In the genomic region with DNA sequence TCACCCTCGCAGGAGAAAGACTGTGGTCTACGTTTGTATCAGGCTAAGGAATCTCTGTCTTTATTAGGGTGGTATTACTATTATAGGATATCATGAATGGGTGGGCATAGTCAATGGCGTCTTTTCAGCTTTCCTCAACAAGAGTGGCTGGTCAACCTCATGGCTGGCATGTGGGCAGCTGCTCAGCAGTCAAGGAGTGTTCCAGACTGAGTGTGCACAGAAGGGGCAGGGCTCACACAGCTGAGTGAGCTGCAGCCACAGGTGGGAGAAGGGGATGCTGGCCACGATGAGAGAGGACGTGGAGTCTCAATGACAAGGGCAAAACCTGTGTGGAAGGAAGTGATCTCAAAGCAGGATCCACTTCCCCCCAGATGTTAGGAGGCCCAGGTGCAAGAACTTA, we compare ENCODE assay signal across 19 cellular contexts. TPM values are rescaled to one million over a fixed set of nuclear protein-coding genes. Genes with fewer than 3 reads are reported as not detected.
A peak's percentile ranks its signal among the peaks of the same experiment; 100 is the strongest.
DNase-seq lines count a peak whose midpoint lies in the region; ATAC-seq and TF ChIP-seq lines count a peak whose summit lies in the region.
"Had no signal": no experiment of that assay in that cellular context is flagged by ENCODE, and none has a peak within 500 bp of the region (broad histone marks: within the 10 kb centered on the region; RNA-seq: fewer than 3 reads in every experiment).

No MANE protein-coding gene starts in this region.

- H3K18ac ChIP-seq in H9 (ENCODE audit: insufficient read length, low read depth, low read length) = no peak overlapping the region

- H3K23ac ChIP-seq in H9 (ENCODE audit: insufficient read length, low read depth, low read length) = no peak overlapping the region

- no peak overlapping the region for H4K91ac ChIP-seq in H9 (ENCODE audit: insufficient read length, low read depth, low read length)

- H3K4ac ChIP-seq in H9 (ENCODE audit: low read depth, low read length) = no peak overlapping the region

- no peaks in the 10 kb centered on the region for H3K27me3 Mint-ChIP-seq in activated CD4-positive, alpha-beta T cell treated with anti-CD3 and anti-CD28 coated beads, Interleukin-2, amount 10 ng/mL, durations not matched to agents 7 days and 5 days
- no peaks in the 10 kb centered on the region for H3K27me3 Mint-ChIP-seq in H9 (ENCODE audit: low read depth)
- no peaks in the 10 kb centered on the region for H3K27me3 Mint-ChIP-seq in activated naive CD8-positive, alpha-beta T cell treated with anti-CD3 and anti-CD28 coated beads for 36 hours
- H3K27me3 Mint-ChIP-seq: IgD-negative memory B cell had no signal

- no peaks in the 10 kb centered on the region for H3K23me2 ChIP-seq in H9 (ENCODE audit: insufficient read length, low read depth, low read length, poor library complexity, severe bottlenecking)

- H2BK5ac ChIP-seq in H9 (ENCODE audit: insufficient read length, low read length) = no peak overlapping the region

- H3K27ac Mint-ChIP-seq in activated CD4-positive, alpha-beta T cell treated with anti-CD3 and anti-CD28 coated beads, Interleukin-2, amount 10 ng/mL, durations not matched to agents 7 days and 5 days = peak overlapping the region; percentile 69
- H3K27ac Mint-ChIP-seq in H9 = peak overlapping the region; percentile 65 to 85 (median 71); a peak in 5 of 7 replicates
- H3K27ac Mint-ChIP-seq in activated naive CD8-positive, alpha-beta T cell treated with anti-CD3 and anti-CD28 coated beads for 36 hours = peak overlapping the region; percentile 9
- H3K27ac Mint-ChIP-seq: IgD-negative memory B cell had no signal

- H3K9ac ChIP-seq in H9 (ENCODE audit: extremely low read depth, insufficient read length, low read length) = no peak overlapping the region
- H3K9ac ChIP-seq in neural cell (ENCODE audit: low read length) = no peak overlapping the region

- no peak overlapping the region for H3K56ac ChIP-seq in H9 (ENCODE audit: insufficient read length, low read depth, low read length)

- peaks cover 33% of the 10 kb centered on the region for H3K4me1 Mint-ChIP-seq in activated CD4-positive, alpha-beta T cell treated with anti-CD3 and anti-CD28 coated beads, Interleukin-2, amount 10 ng/mL, durations not matched to agents 7 days and 5 days
- H3K4me1 Mint-ChIP-seq in H9 = peaks cover 31 to 40% of the 10 kb centered on the region in 2 experiments
- H3K4me1 Mint-ChIP-seq in activated naive CD8-positive, alpha-beta T cell treated with anti-CD3 and anti-CD28 coated beads for 36 hours = peaks cover 38% of the 10 kb centered on the region

- H2AFZ ChIP-seq in H9 (ENCODE audit: low read length) (no peak overlapping the region), neural cell (ENCODE audit: low read depth, low read length) (no peak overlapping the region)

- H3K27ac ChIP-seq in H9 (ENCODE audit: insufficient read length, low read depth, low read length) (no peak overlapping the region), neural cell (ENCODE audit: low read length) (peak overlapping the region; percentile 12)
- H3K27ac ChIP-seq: A549, gastroesophageal sphincter had no signal

- H4K20me1 ChIP-seq in H9 (ENCODE audit: control insufficient read depth, insufficient read depth, insufficient read length) (no peaks in the 10 kb centered on the region), neural cell (ENCODE audit: insufficient read depth) (no peaks in the 10 kb centered on the region)

- peaks cover 15% of the 10 kb centered on the region for H3K36me3 Mint-ChIP-seq in activated CD4-positive, alpha-beta T cell treated with anti-CD3 and anti-CD28 coated beads, Interleukin-2, amount 10 ng/mL, durations not matched to agents 7 days and 5 days (ENCODE audit: low read depth)
- peaks cover 15 to 48% (median 27%) of the 10 kb centered on the region in 3 experiments; a peak in 6 of 7 replicates for H3K36me3 Mint-ChIP-seq in H9 (ENCODE audit: insufficient read depth in 1 of 3, low read depth in 3 of 3)
- H3K36me3 Mint-ChIP-seq in activated naive CD8-positive, alpha-beta T cell treated with anti-CD3 and anti-CD28 coated beads for 36 hours = peaks cover 35% of the 10 kb centered on the region

- no peak overlapping the region for H4K5ac ChIP-seq in H9 (ENCODE audit: insufficient read length, low read depth, low read length)

- no peak overlapping the region; the same call in 1 of the 2 replicates for H3K14ac ChIP-seq in H9 (ENCODE audit: insufficient read depth, low read length)

- no peaks in the 10 kb centered on the region for H3K9me3 Mint-ChIP-seq in activated CD4-positive, alpha-beta T cell treated with anti-CD3 and anti-CD28 coated beads, Interleukin-2, amount 10 ng/mL, durations not matched to agents 7 days and 5 days
- H3K9me3 Mint-ChIP-seq in H9 = no peaks in the 10 kb centered on the region
- H3K9me3 Mint-ChIP-seq in activated naive CD8-positive, alpha-beta T cell treated with anti-CD3 and anti-CD28 coated beads for 36 hours = no peaks in the 10 kb centered on the region
- H3K9me3 Mint-ChIP-seq: IgD-negative memory B cell had no signal

- H2BK12ac ChIP-seq in H9 (ENCODE audit: insufficient read length, low read depth, low read length) = no peak overlapping the region

- no peak overlapping the region for H2AK5ac ChIP-seq in H9 (ENCODE audit: insufficient read length, low read length)

- H3K36me3 ChIP-seq in neural cell (ENCODE audit: insufficient read depth, low read length) = peaks cover 4% of the 10 kb centered on the region

- no peak for TF ChIP-seq EP300 in neural cell (conservative IDR thresholded peaks at IDR 0.05; ENCODE audit: poor library complexity, severe bottlenecking)

- no peak overlapping the region for H2BK120ac ChIP-seq in H9 (ENCODE audit: low read depth, low read length, poor library complexity, severe bottlenecking)

- H3K4me3 ChIP-seq in neural cell (ENCODE audit: low read length) = peak overlapping the region; percentile 33
- H3K4me3 ChIP-seq: A549, gastroesophageal sphincter, lung had no signal

- no peak for TF ChIP-seq CTCF in H9 (conservative IDR thresholded peaks at IDR 0.05)
- TF ChIP-seq CTCF in neural cell (IDR thresholded peaks at IDR 0.05; ENCODE audit: poor library complexity, severe bottlenecking) = no peak

- no peak overlapping the region for H2BK20ac ChIP-seq in H9 (ENCODE audit: low read depth, low read length, poor library complexity, severe bottlenecking)

- no peak for TF ChIP-seq RAD21 in neural cell (conservative IDR thresholded peaks at IDR 0.05)

- H3K27me3 ChIP-seq in H9 (ENCODE audit: insufficient read depth, low read length) = no peaks in the 10 kb centered on the region
- no peaks in the 10 kb centered on the region for H3K27me3 ChIP-seq in neural cell (ENCODE audit: insufficient read depth, low read depth, low read length)
- H3K27me3 ChIP-seq: BE2C, gastroesophageal sphincter had no signal

- H3K4me2 ChIP-seq in H9 (ENCODE audit: insufficient read depth, insufficient read length, low read length) (no peak overlapping the region), neural cell (ENCODE audit: low read length) (no peak overlapping the region)
- H3K4me2 ChIP-seq: A549 had no signal

- no peak overlapping the region for H3T11ph ChIP-seq in H9 (ENCODE audit: low read length)

- no peak overlapping the region for H2BK15ac ChIP-seq in H9 (ENCODE audit: low read depth, low read length)

- POLR2A ChIA-PET in activated CD4-positive, alpha-beta T cell treated with anti-CD3 and anti-CD28 coated beads, Interleukin-2, amount 10 ng/mL, durations not matched to agents 7 days and 5 days (lab: Charles Lee) = no interaction called here

- peaks cover 3% of the 10 kb centered on the region for H3K79me1 ChIP-seq in H9 (ENCODE audit: insufficient read depth, low read depth, low read length, poor library complexity, severe bottlenecking)

- H3K9me2 ChIP-seq in neural cell (ENCODE audit: insufficient read depth, low read length) = no peaks in the 10 kb centered on the region

- no peak overlapping the region for H4K8ac ChIP-seq in H9 (replicated peaks; ENCODE audit: insufficient read length, low read depth, low read length)

- H3K9me3 ChIP-seq in H9 (ENCODE audit: control insufficient read depth, low read depth, low read length) = no peaks in the 10 kb centered on the region
- no peaks in the 10 kb centered on the region for H3K9me3 ChIP-seq in neural cell (ENCODE audit: low read length)
- H3K9me3 ChIP-seq: A549, BE2C, gastroesophageal sphincter had no signal

- no CpG with 5 or more reads among the region's 5 CpGs for WGBS in H9 (ENCODE audit: extremely low coverage, insufficient read length, low lambda C conversion rate)

- CTCF ChIA-PET in activated CD4-positive, alpha-beta T cell treated with anti-CD3 and anti-CD28 coated beads, Interleukin-2, amount 10 ng/mL, durations not matched to agents 7 days and 5 days (lab: Charles Lee) = no interaction called here

- DNase-seq in activated CD4-positive, alpha-beta T cell treated with anti-CD3 and anti-CD28 coated beads, Interleukin-2, amount 10 ng/mL, durations not matched to agents 7 days and 5 days = no peak
- DNase-seq in activated CD4-positive, alpha-beta T cell treated with anti-CD3 and anti-CD28 coated beads, Interleukin-2, amount 50 U/mL, for 4 hours = no peak
- no peak for DNase-seq in H9
- DNase-seq in activated naive CD8-positive, alpha-beta T cell treated with anti-CD3 and anti-CD28 coated beads for 36 hours = no peak
- DNase-seq in NK-92 treated with Interleukin-12 subunit alpha and Interleukin-12 subunit beta, amount 100 ng/mL, for 24 hours (lab: John Stamatoyannopoulos, UW) = no peak
- DNase-seq in NCI-H774 (lab: John Stamatoyannopoulos, UW) = no peak
- DNase-seq: BE2C, caudate nucleus, erythroblast, kidney, NCI-H1436 treated with DMSO at 0.1 percent for 48 hours, NCI-H524, right cardiac atrium had no signal

- ATAC-seq in HG03520 (IDR thresholded peaks at IDR 0.05; ENCODE audit: unreplicated experiment) = no peak
- ATAC-seq: A549, gastroesophageal sphincter, right cardiac atrium had no signal

- peaks cover 10% of the 10 kb centered on the region for H3K4me1 ChIP-seq in H9 (ENCODE audit: insufficient read depth, low read length)
- H3K4me1 ChIP-seq: A549 had no signal

- H3F3A ChIP-seq in neural cell (ENCODE audit: insufficient read depth, low read length, poor library complexity, severe bottlenecking) = no peaks in the 10 kb centered on the region

- H3K4me3 Mint-ChIP-seq in activated CD4-positive, alpha-beta T cell treated with anti-CD3 and anti-CD28 coated beads, Interleukin-2, amount 10 ng/mL, durations not matched to agents 7 days and 5 days = no peak overlapping the region
- H3K4me3 Mint-ChIP-seq in H9 = peak overlapping the region in 1 of 2 experiments; percentile 36; a peak in 2 of 5 replicates
- no peak overlapping the region for H3K4me3 Mint-ChIP-seq in activated naive CD8-positive, alpha-beta T cell treated with anti-CD3 and anti-CD28 coated beads for 36 hours
- H3K4me3 Mint-ChIP-seq: IgD-negative memory B cell had no signal

- H3K79me2 ChIP-seq in H9 (ENCODE audit: insufficient read depth, low read length) (peaks cover 8% of the 10 kb centered on the region; the same call in 1 of the 2 replicates), neural cell (replicated peaks; ENCODE audit: insufficient read depth, low read length) (no peaks in the 10 kb centered on the region)

TF ChIP-seq in neural cell, 6 proteins besides CTCF, POLR2A, EP300 and RAD21 (continues in another document):
- TF ChIP-seq POLR2AphosphoS5 (IDR thresholded peaks at IDR 0.05) = no peak

RNA-seq across cellular contexts. Expression of a gene that starts 54.7 kb away (rescaled TPM):
- total RNA-seq in activated CD4-positive, alpha-beta T cell treated with anti-CD3 and anti-CD28 coated beads, Interleukin-2, amount 10 ng/mL, durations not matched to agents 7 days and 5 days = 10 to 100 TPM; 64.5 to 77.5 TPM
- 109 TPM in 2 replicates for total RNA-seq in H9 (2021)
- 100 to 1,000 TPM; 152 to 155 TPM for total RNA-seq in activated naive CD8-positive, alpha-beta T cell treated with anti-CD3 and anti-CD28 coated beads for 36 hours
- polyA plus RNA-seq in neural cell = 2.6 and 5.7 TPM in 2 replicates
- 9.0 and 12.6 TPM in 2 replicates for polyA minus RNA-seq in neural cell

Comparison
In these comparisons a context has a peak if more than half of its experiments do, and no peak if none do; other contexts are left out.
1. H3K27ac Mint-ChIP-seq: peak in every context shown above with its lines; median percentile 71 in H9; 69 in activated CD4-positive, alpha-beta T cell treated with anti-CD3 and anti-CD28 coated beads, Interleukin-2, amount 10 ng/mL, durations not matched to agents 7 days and 5 days; 9 in activated naive CD8-positive, alpha-beta T cell treated with anti-CD3 and anti-CD28 coated beads for 36 hours.